ENCODE assay signal across 12 cellular contexts in genomic region chr3:70383360-70383831, GRCh38.
DNase-seq lines count a peak whose midpoint lies in the region; ATAC-seq, FAIRE-seq and TF ChIP-seq lines count a peak whose summit lies in the region.
"Had no signal": no experiment of that assay in that cellular context is flagged by ENCODE, and none has a peak within 500 bp of the region (broad histone marks: within the 10 kb centered on the region; RNA-seq: fewer than 3 reads in every experiment).

No MANE protein-coding gene starts in this region.

- no peak overlapping the region for H3K4me3 ChIP-seq in bronchial epithelial cell (ENCODE audit: low read depth, low read length)
- H3K4me3 ChIP-seq: K562 had no signal

- FAIRE-seq in bronchial epithelial cell (lab: Jason Lieb, UNC) (no peak), RCC 7860 (lab: Jason Lieb, UNC) (no peak)
- FAIRE-seq: K562 had no signal

- no peak for TF ChIP-seq CTCF in bronchial epithelial cell (IDR thresholded peaks at IDR 0.05; ENCODE audit: insufficient read depth, low read length, severe bottlenecking)

- ATAC-seq in GM18520 (IDR thresholded peaks at IDR 0.05; ENCODE audit: unreplicated experiment), result peak; percentile 94
- peak; percentile 97 for ATAC-seq in GM21423 (IDR thresholded peaks at IDR 0.05; ENCODE audit: unreplicated experiment)
- peak; percentile 98 for ATAC-seq in HG03064 (IDR thresholded peaks at IDR 0.05; ENCODE audit: low read depth, unreplicated experiment)
- ATAC-seq: K562 had no signal

- no peaks in the 10 kb centered on the region for H3K27me3 ChIP-seq in bronchial epithelial cell (ENCODE audit: control insufficient read depth, insufficient read depth, low read length)

- DNase-seq in bronchial epithelial cell (ENCODE audit: low read depth), result peak; percentile 77
- DNase-seq in GOT3 (lab: John Stamatoyannopoulos, UW), result no peak
- no peak for DNase-seq in activated T-cell treated with anti-CD3 and anti-CD28 coated beads for 4 hours
- DNase-seq in RCC 7860 (ENCODE audit: low spot score), result no peak
- DNase-seq in activated CD8-positive, alpha-beta memory T cell treated with anti-CD3 and anti-CD28 coated beads for 24 hours, result no peak
- DNase-seq: CD4-positive, CD25-positive, alpha-beta regulatory T cell; central memory CD4-positive, alpha-beta T cell; NCI-H524 had no signal

- no peaks in the 10 kb centered on the region for H3K36me3 ChIP-seq in bronchial epithelial cell (ENCODE audit: control insufficient read depth, insufficient read depth, low read length)
